1 cellular context compared by ENCODE assay signal in the genomic region with DNA sequence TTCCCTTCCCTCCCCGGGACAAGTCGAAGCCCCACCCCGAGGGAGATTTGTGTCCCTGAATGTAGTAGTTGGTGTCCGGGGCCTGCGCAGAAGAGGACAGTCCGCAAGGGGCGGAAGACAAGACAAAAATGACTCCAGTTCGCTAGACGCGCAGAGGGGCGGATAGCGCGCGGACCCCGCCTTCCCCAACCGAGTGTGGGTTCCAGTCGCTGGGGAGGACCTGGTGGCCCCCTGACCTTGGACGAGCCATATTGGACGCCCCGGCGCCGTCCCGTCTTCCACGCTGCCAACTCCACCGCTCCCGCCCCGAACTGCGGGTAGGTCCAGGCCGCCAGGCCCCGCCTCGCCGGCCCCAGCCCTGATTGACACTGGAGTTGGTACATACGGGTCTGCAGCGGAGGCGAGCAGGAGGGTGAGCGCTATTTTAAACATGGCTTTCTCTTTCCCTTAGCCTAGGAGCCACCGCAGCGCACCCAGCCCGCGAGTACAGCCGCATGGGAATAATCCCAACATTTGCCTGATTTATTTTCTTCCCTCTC.
TF ChIP-seq lines count a peak whose summit lies in the region.

No MANE protein-coding gene starts in this region.

TF ChIP-seq in HEK293, 187 proteins besides CTCF, POLR2A, EP300 and RAD21 (continued from another document and continues in another):
- TF ChIP-seq, protein P1, sequence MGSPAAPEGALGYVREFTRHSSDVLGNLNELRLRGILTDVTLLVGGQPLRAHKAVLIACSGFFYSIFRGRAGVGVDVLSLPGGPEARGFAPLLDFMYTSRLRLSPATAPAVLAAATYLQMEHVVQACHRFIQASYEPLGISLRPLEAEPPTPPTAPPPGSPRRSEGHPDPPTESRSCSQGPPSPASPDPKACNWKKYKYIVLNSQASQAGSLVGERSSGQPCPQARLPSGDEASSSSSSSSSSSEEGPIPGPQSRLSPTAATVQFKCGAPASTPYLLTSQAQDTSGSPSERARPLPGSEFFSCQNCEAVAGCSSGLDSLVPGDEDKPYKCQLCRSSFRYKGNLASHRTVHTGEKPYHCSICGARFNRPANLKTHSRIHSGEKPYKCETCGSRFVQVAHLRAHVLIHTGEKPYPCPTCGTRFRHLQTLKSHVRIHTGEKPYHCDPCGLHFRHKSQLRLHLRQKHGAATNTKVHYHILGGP (tag by site-specific recombination; IDR thresholded peaks at IDR 0.05): no peak
- TF ChIP-seq ZNF629 (tag by site-specific recombination; IDR thresholded peaks at IDR 0.05) (peak; percentile 60), ZNF747 (tag by site-specific recombination; IDR thresholded peaks at IDR 0.05) (no peak), ZBTB44 (tag by site-specific recombination; IDR thresholded peaks at IDR 0.05) (0 out of 2 replicates have a peak, but pooled peaks have one; percentile 17), ZNF544 (tag by site-specific recombination; IDR thresholded peaks at IDR 0.05) (no peak), ZNF274 (IDR thresholded peaks at IDR 0.05; ENCODE audit: low read length) (no peak), ZNF274 (tag by site-specific recombination; IDR thresholded peaks at IDR 0.05; ENCODE audit: borderline replicate concordance) (no peak), ZNF146 (tag by site-specific recombination; IDR thresholded peaks at IDR 0.05) (0 out of 2 replicates have a peak, but pooled peaks have one; percentile 25), ZBTB8A (tag by site-specific recombination; IDR thresholded peaks at IDR 0.05) (peak; percentile 27; the same call in 1 of the 2 replicates), ZNF140 (tag by site-specific recombination; IDR thresholded peaks at IDR 0.05) (no peak), ZNF664 (tag by site-specific recombination; IDR thresholded peaks at IDR 0.05) (no peak), ZSCAN4 (tag by site-specific recombination; IDR thresholded peaks at IDR 0.05) (no peak), ZBTB49 (tag by site-specific recombination; IDR thresholded peaks at IDR 0.05; ENCODE audit: low read depth) (no peak), ZNF518A (tag by site-specific recombination; conservative IDR thresholded peaks at IDR 0.05; ENCODE audit: low read depth) (no peak), HOXC10 (CRISPR knock-in tag; IDR thresholded peaks at IDR 0.05) (no peak), ZNF239 (tag by site-specific recombination; IDR thresholded peaks at IDR 0.05) (no peak), ZNF76 (tag by site-specific recombination; IDR thresholded peaks at IDR 0.05; ENCODE audit: borderline replicate concordance, low read depth) (peak; percentile 63; the same call in 1 of the 2 replicates), ZBTB1 (tag by site-specific recombination; IDR thresholded peaks at IDR 0.05) (no peak), ZNF704 (tag by site-specific recombination; IDR thresholded peaks at IDR 0.05) (no peak), MZF1 (tag by site-specific recombination; IDR thresholded peaks at IDR 0.05; ENCODE audit: borderline replicate concordance) (no peak), ZNF654 (tag by site-specific recombination; IDR thresholded peaks at IDR 0.05; ENCODE audit: low read depth) (no peak), ZNF449 (tag by site-specific recombination; IDR thresholded peaks at IDR 0.05) (no peak), ZNF558 (tag by site-specific recombination; IDR thresholded peaks at IDR 0.05) (no peak; the same call in 1 of the 2 replicates), ZNF555 (tag by site-specific recombination; conservative IDR thresholded peaks at IDR 0.05) (no peak), SCRT1 (tag by site-specific recombination; IDR thresholded peaks at IDR 0.05; ENCODE audit: borderline replicate concordance) (no peak), PRDM4 (tag by site-specific recombination; IDR thresholded peaks at IDR 0.05) (no peak), ZNF266 (tag by site-specific recombination; IDR thresholded peaks at IDR 0.05; ENCODE audit: low read depth) (no peak), KLF10 (tag by site-specific recombination; IDR thresholded peaks at IDR 0.05) (peak; percentile 63; the same call in 1 of the 2 replicates), SALL2 (tag by site-specific recombination; IDR thresholded peaks at IDR 0.05; ENCODE audit: borderline replicate concordance) (no peak), ZNF169 (tag by site-specific recombination; IDR thresholded peaks at IDR 0.05) (no peak), GLIS2 (tag by site-specific recombination; IDR thresholded peaks at IDR 0.05) (peak; percentile 99), SETDB1 (IDR thresholded peaks at IDR 0.05; ENCODE audit: insufficient read length, low read length) (no peak), YY1 (tag by site-specific recombination; IDR thresholded peaks at IDR 0.05) (peak; percentile 71; the same call in 1 of the 2 replicates)
- TF ChIP-seq, protein P2, sequence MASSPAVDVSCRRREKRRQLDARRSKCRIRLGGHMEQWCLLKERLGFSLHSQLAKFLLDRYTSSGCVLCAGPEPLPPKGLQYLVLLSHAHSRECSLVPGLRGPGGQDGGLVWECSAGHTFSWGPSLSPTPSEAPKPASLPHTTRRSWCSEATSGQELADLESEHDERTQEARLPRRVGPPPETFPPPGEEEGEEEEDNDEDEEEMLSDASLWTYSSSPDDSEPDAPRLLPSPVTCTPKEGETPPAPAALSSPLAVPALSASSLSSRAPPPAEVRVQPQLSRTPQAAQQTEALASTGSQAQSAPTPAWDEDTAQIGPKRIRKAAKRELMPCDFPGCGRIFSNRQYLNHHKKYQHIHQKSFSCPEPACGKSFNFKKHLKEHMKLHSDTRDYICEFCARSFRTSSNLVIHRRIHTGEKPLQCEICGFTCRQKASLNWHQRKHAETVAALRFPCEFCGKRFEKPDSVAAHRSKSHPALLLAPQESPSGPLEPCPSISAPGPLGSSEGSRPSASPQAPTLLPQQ (tag by site-specific recombination; IDR thresholded peaks at IDR 0.05): no peak; the same call in none of the 2 replicates
